ENCODE assay signal across 8 cellular contexts in the genomic region with DNA sequence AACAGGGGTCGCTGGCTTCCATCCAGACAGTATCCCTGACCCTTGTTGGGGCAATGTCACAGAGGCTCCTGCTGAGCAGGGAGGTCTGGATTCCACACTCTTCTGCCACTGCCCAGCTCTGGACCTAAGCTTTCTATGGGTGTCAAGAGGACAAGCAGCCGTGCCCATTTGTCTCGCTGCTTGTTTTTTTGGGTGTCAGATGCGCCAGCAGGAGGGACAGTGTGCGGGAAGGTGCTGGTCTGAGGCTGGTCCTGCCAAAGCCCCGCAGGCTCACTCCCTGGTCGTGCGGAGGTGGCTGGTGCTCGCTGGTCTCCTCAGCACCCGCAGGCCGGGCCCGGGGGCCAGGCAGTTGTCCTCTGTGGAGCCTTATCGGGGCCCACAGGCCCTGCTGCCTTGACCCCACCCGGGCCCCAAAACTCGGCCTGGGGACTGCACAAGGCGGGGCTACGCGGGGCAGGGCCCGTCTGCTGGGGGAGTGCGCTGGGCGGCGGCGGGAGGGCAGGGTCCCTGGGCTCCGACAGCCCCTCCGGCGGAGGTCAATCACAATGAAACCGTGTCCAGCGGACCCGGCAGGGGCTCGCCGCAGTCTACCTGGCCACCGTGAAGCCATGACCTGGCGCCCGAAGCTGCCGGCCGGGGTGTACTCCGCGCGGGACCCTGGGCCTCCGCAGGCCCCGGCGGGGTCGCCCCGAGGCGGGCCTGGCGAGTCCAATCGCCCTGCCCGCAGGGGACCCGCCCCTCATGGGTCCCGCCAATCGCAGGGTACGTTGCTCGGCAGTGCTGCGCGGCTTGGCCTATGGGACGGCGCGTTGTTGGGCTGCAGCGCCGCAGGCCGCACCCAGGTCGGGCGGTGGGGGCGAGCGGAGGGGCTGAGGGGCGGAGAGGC. TPM values are rescaled to one million over a fixed set of nuclear protein-coding genes. Genes with fewer than 3 reads are reported as not detected.
DNase-seq lines count a peak whose midpoint lies in the region; ATAC-seq and TF ChIP-seq lines count a peak whose summit lies in the region.

A gene with protein sequence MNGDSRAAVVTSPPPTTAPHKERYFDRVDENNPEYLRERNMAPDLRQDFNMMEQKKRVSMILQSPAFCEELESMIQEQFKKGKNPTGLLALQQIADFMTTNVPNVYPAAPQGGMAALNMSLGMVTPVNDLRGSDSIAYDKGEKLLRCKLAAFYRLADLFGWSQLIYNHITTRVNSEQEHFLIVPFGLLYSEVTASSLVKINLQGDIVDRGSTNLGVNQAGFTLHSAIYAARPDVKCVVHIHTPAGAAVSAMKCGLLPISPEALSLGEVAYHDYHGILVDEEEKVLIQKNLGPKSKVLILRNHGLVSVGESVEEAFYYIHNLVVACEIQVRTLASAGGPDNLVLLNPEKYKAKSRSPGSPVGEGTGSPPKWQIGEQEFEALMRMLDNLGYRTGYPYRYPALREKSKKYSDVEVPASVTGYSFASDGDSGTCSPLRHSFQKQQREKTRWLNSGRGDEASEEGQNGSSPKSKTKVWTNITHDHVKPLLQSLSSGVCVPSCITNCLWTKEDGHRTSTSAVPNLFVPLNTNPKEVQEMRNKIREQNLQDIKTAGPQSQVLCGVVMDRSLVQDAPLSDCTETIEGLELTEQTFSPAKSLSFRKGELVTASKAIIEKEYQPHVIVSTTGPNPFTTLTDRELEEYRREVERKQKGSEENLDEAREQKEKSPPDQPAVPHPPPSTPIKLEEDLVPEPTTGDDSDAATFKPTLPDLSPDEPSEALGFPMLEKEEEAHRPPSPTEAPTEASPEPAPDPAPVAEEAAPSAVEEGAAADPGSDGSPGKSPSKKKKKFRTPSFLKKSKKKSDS (plus strand): TSS at position 822 of the 886 bp plus-strand sequence. CDS start 32,072 bp downstream, outside the sequence.

- DNase-seq in AG20443 (ENCODE audit: low spot score) (peak; percentile 100), NCI-H510A treated with DMSO at 0.1 percent for 48 hours (lab: John Stamatoyannopoulos, UW) (peak; percentile 66), coronary artery (ENCODE audit: low spot score) (peak; percentile 97), left kidney (ENCODE audit: low read depth, low spot score) (peak; percentile 97)
- peak; percentile 100 for DNase-seq in activated CD4-positive, alpha-beta T cell treated with anti-CD3 and anti-CD28 coated beads, Interleukin-2, amount 10 ng/mL, durations not matched to agents 24 days and 14 days
- DNase-seq in stimulated activated CD4-positive, alpha-beta T cell treated with anti-CD3 and anti-CD28 coated beads, Interleukin-1b, Interleukin-23, amount 100 ng/mL, for 48 hours = peak; percentile 93

- peak within 1 kb of the TSS; percentile 92 for H3K27ac Mint-ChIP-seq in activated CD4-positive, alpha-beta T cell treated with anti-CD3 and anti-CD28 coated beads, Interleukin-2, amount 10 ng/mL, durations not matched to agents 24 days and 14 days

- peaks cover 42% of the 10 kb centered on the region for H3K4me1 Mint-ChIP-seq in activated CD4-positive, alpha-beta T cell treated with anti-CD3 and anti-CD28 coated beads, Interleukin-2, amount 10 ng/mL, durations not matched to agents 24 days and 14 days

- intact Hi-C loops in activated CD4-positive, alpha-beta T cell treated with anti-CD3 and anti-CD28 coated beads, Interleukin-2, amount 10 ng/mL, durations not matched to agents 24 days and 14 days (cut with micrococcal nuclease) = loop anchor here (5.0 to 10.0 kb wide), 3 partner anchors 81 to 308 kb away; a partner anchor contains a TSS

- H3K4me3 ChIP-seq in coronary artery = peak within 1 kb of the TSS; percentile 90

- H3K27me3 Mint-ChIP-seq in activated CD4-positive, alpha-beta T cell treated with anti-CD3 and anti-CD28 coated beads, Interleukin-2, amount 10 ng/mL, durations not matched to agents 24 days and 14 days = no peaks in the 10 kb centered on the region

- peak; percentile 85 for ATAC-seq in GM18909 (IDR thresholded peaks at IDR 0.05; ENCODE audit: poor library complexity, unreplicated experiment)
- peak; percentile 70 for ATAC-seq in HG03159 (IDR thresholded peaks at IDR 0.05; ENCODE audit: unreplicated experiment)

- peak within 1 kb of the TSS; percentile 89 to 96 for H3K27ac ChIP-seq in coronary artery

- no peak for TF ChIP-seq CTCF in coronary artery (IDR thresholded peaks at IDR 0.05)

- H3K9me3 Mint-ChIP-seq in activated CD4-positive, alpha-beta T cell treated with anti-CD3 and anti-CD28 coated beads, Interleukin-2, amount 10 ng/mL, durations not matched to agents 24 days and 14 days = peaks cover 4% of the 10 kb centered on the region

- H3K36me3 Mint-ChIP-seq in activated CD4-positive, alpha-beta T cell treated with anti-CD3 and anti-CD28 coated beads, Interleukin-2, amount 10 ng/mL, durations not matched to agents 24 days and 14 days (ENCODE audit: low read depth) = peaks cover 14% of the 10 kb centered on the region

- H3K4me3 Mint-ChIP-seq in activated CD4-positive, alpha-beta T cell treated with anti-CD3 and anti-CD28 coated beads, Interleukin-2, amount 10 ng/mL, durations not matched to agents 24 days and 14 days = peak within 1 kb of the TSS; percentile 91

RNA-seq across cellular contexts. Expression of the gene that starts here (rescaled TPM):
- total RNA-seq in activated CD4-positive, alpha-beta T cell treated with anti-CD3 and anti-CD28 coated beads, Interleukin-2, amount 10 ng/mL, durations not matched to agents 24 days and 14 days = 187 and 198 TPM in 2 replicates

Comparison
In these comparisons a context has a peak if more than half of its experiments do, and no peak if none do; other contexts are left out.
1. Peak in every context shown above with its lines: DNase-seq, ATAC-seq, H3K4me3 ChIP-seq and H3K27ac ChIP-seq.